In genomic region chr4:98939892-98940298, GRCh38 we compare ENCODE assay signal across 8 cellular contexts. TPM values are rescaled to one million over a fixed set of nuclear protein-coding genes. Genes with fewer than 3 reads are reported as not detected.
DNase-seq lines count a peak whose midpoint lies in the region; ATAC-seq and TF ChIP-seq lines count a peak whose summit lies in the region.

No MANE protein-coding gene starts in this region.

- no peaks in the 10 kb centered on the region for H3K9me3 Mint-ChIP-seq in Calu3 (ENCODE audit: low read depth, unreplicated experiment)
- peaks cover 0 to 3% of the 10 kb centered on the region in 2 donors for H3K9me3 Mint-ChIP-seq in stimulated activated naive B cell treated with anti-CD40 and anti-IgM and Interleukin-4, amounts not matched to agents 10 μg/mL and 1 μg/mL and 100 μg/mL, for 72 hours
- no peaks in the 10 kb centered on the region for H3K9me3 Mint-ChIP-seq in stimulated activated effector memory CD8-positive, alpha-beta T cell treated with anti-CD3 and anti-CD28 coated beads, Interleukin-12 subunit alpha, Interleukin-12 subunit beta, amount 100 ng/mL, for 72 hours

- no peak overlapping the region for H3K4me2 ChIP-seq in hepatocyte

- H3K4me3 Mint-ChIP-seq in Calu3 (ENCODE audit: low read depth, unreplicated experiment): no peak overlapping the region
- no peak overlapping the region for H3K4me3 Mint-ChIP-seq in stimulated activated naive B cell treated with anti-CD40 and anti-IgM and Interleukin-4, amounts not matched to agents 10 μg/mL and 1 μg/mL and 100 μg/mL, for 72 hours
- no peak overlapping the region for H3K4me3 Mint-ChIP-seq in stimulated activated effector memory CD8-positive, alpha-beta T cell treated with anti-CD3 and anti-CD28 coated beads, Interleukin-12 subunit alpha, Interleukin-12 subunit beta, amount 100 ng/mL, for 72 hours

- H3K4me1 ChIP-seq in hepatocyte (ENCODE audit: insufficient read depth): no peaks in the 10 kb centered on the region

- peak; percentile 69 for TF ChIP-seq CTCF in Calu3 (IDR thresholded peaks at IDR 0.05; ENCODE audit: unreplicated experiment)
- peak; percentile 73 for TF ChIP-seq CTCF in LNCAP (IDR thresholded peaks at IDR 0.05)
- peak; percentile 70 for TF ChIP-seq CTCF in hepatocyte (IDR thresholded peaks at IDR 0.05; ENCODE audit: poor library complexity)

- no peak overlapping the region for H3K4me3 ChIP-seq in hepatocyte

- no peak overlapping the region for H3K27ac ChIP-seq in hepatocyte

- no peaks in the 10 kb centered on the region for H3K9me3 ChIP-seq in hepatocyte (ENCODE audit: low read depth)

- peak; percentile 20 for DNase-seq in Calu3
- peak; percentile 69 for DNase-seq in amniotic epithelial cell (ENCODE audit: low read depth)
- peak; percentile 75 for DNase-seq in hepatocyte (ENCODE audit: low spot score)
- no peak for DNase-seq in stimulated activated naive B cell treated with anti-CD40 and anti-IgM and Interleukin-4, amounts not matched to agents 10 μg/mL and 1 μg/mL and 100 μg/mL, for 72 hours
- DNase-seq in NCI-H2081 treated with DMSO at 0.1 percent for 48 hours (lab: John Stamatoyannopoulos, UW): no peak
- no peak for DNase-seq in stimulated activated effector memory CD8-positive, alpha-beta T cell treated with anti-CD3 and anti-CD28 coated beads, Interleukin-12 subunit alpha, Interleukin-12 subunit beta, amount 100 ng/mL, for 72 hours (ENCODE audit: low spot score in 2 of 2)

- H3K27ac Mint-ChIP-seq in Calu3 (ENCODE audit: unreplicated experiment): no peak overlapping the region
- no peak overlapping the region for H3K27ac Mint-ChIP-seq in stimulated activated naive B cell treated with anti-CD40 and anti-IgM and Interleukin-4, amounts not matched to agents 10 μg/mL and 1 μg/mL and 100 μg/mL, for 72 hours
- no peak overlapping the region for H3K27ac Mint-ChIP-seq in stimulated activated effector memory CD8-positive, alpha-beta T cell treated with anti-CD3 and anti-CD28 coated beads, Interleukin-12 subunit alpha, Interleukin-12 subunit beta, amount 100 ng/mL, for 72 hours

- intact Hi-C loops in Calu3 (cut with micrococcal nuclease; ENCODE audit: unreplicated experiment): loop anchor here (5.0 to 10.0 kb wide), 3 partner anchors 55 to 285 kb away; partner anchors contain the start of genes METAP1 and TSPAN5

- WGBS in hepatocyte (ENCODE audit: low lambda C conversion rate, missing lambda C conversion rate): 44% methylated on average over 2 of the region's 2 CpGs

- CTCF ChIA-PET in Calu3 (lab: Charles Lee): no interaction called here

- no peaks in the 10 kb centered on the region for H3K36me3 ChIP-seq in hepatocyte (replicated peaks; ENCODE audit: insufficient read depth, low read depth)

- peaks cover 32% of the 10 kb centered on the region for H3K4me1 Mint-ChIP-seq in Calu3 (ENCODE audit: low read depth, unreplicated experiment)
- peaks cover 10 to 19% of the 10 kb centered on the region in 2 donors for H3K4me1 Mint-ChIP-seq in stimulated activated naive B cell treated with anti-CD40 and anti-IgM and Interleukin-4, amounts not matched to agents 10 μg/mL and 1 μg/mL and 100 μg/mL, for 72 hours
- peaks cover 10% of the 10 kb centered on the region for H3K4me1 Mint-ChIP-seq in stimulated activated effector memory CD8-positive, alpha-beta T cell treated with anti-CD3 and anti-CD28 coated beads, Interleukin-12 subunit alpha, Interleukin-12 subunit beta, amount 100 ng/mL, for 72 hours

- no TSS peak for BruUV-seq in Calu3 (replicated peaks; lab: Mats Ljungman, UMichigan)

- H3K9me2 ChIP-seq in hepatocyte (replicated peaks; ENCODE audit: insufficient read depth): no peaks in the 10 kb centered on the region

- no peaks in the 10 kb centered on the region for H3K27me3 ChIP-seq in hepatocyte

- peaks cover 3% of the 10 kb centered on the region for H3K36me3 Mint-ChIP-seq in Calu3 (ENCODE audit: insufficient read depth, unreplicated experiment)
- peaks cover 0 to 4% of the 10 kb centered on the region in 2 donors for H3K36me3 Mint-ChIP-seq in stimulated activated naive B cell treated with anti-CD40 and anti-IgM and Interleukin-4, amounts not matched to agents 10 μg/mL and 1 μg/mL and 100 μg/mL, for 72 hours
- no peaks in the 10 kb centered on the region for H3K36me3 Mint-ChIP-seq in stimulated activated effector memory CD8-positive, alpha-beta T cell treated with anti-CD3 and anti-CD28 coated beads, Interleukin-12 subunit alpha, Interleukin-12 subunit beta, amount 100 ng/mL, for 72 hours

- no peaks in the 10 kb centered on the region for H4K20me1 ChIP-seq in hepatocyte (ENCODE audit: insufficient read depth, poor library complexity, severe bottlenecking)

- H3K27me3 Mint-ChIP-seq in Calu3 (ENCODE audit: unreplicated experiment): no peaks in the 10 kb centered on the region
- no peaks in the 10 kb centered on the region for H3K27me3 Mint-ChIP-seq in stimulated activated naive B cell treated with anti-CD40 and anti-IgM and Interleukin-4, amounts not matched to agents 10 μg/mL and 1 μg/mL and 100 μg/mL, for 72 hours

- peak; percentile 40 for ATAC-seq in GM18909 (IDR thresholded peaks at IDR 0.05; ENCODE audit: poor library complexity, unreplicated experiment)
- ATAC-seq in stimulated activated naive B cell treated with anti-CD40 and anti-IgM and Interleukin-4, amounts not matched to agents 10 μg/mL and 1 μg/mL and 100 μg/mL, for 72 hours (replicated peaks): peak; percentile 41 to 58
- ATAC-seq in stimulated activated effector memory CD8-positive, alpha-beta T cell treated with anti-CD3 and anti-CD28 coated beads, Interleukin-12 subunit alpha, Interleukin-12 subunit beta, amount 100 ng/mL, for 72 hours: no peak

- H2AFZ ChIP-seq in hepatocyte: no peak overlapping the region

- H3K79me2 ChIP-seq in hepatocyte: no peaks in the 10 kb centered on the region

RNA-seq across cellular contexts. Expression of gene EIF4E, which starts 11.0 kb away (rescaled TPM):
- total RNA-seq in Calu3 (2022): 103 and 105 TPM in 2 replicates
- total RNA-seq in hepatocyte: 95.1 and 124 TPM in 2 replicates
- 109 and 122 TPM in 2 replicates for polyA plus RNA-seq in hepatocyte

RNA-seq across cellular contexts. Expression of gene METAP1, which starts 55.6 kb away (rescaled TPM):
- 59.0 and 60.5 TPM in 2 replicates for total RNA-seq in Calu3 (2022)
- 49.6 and 50.8 TPM in 2 replicates for total RNA-seq in hepatocyte
- polyA plus RNA-seq in hepatocyte: 19.0 and 26.3 TPM in 2 replicates

Comparison
In these comparisons a context has a peak if more than half of its experiments do, and no peak if none do; other contexts are left out.
1. DNase-seq: peak in Calu3 (single experiment), amniotic epithelial cell (single experiment) and hepatocyte (single experiment); none in stimulated activated naive B cell treated with anti-CD40 and anti-IgM and Interleukin-4, amounts not matched to agents 10 μg/mL and 1 μg/mL and 100 μg/mL, for 72 hours (single experiment), NCI-H2081 treated with DMSO at 0.1 percent for 48 hours (single experiment) and stimulated activated effector memory CD8-positive, alpha-beta T cell treated with anti-CD3 and anti-CD28 coated beads, Interleukin-12 subunit alpha, Interleukin-12 subunit beta, amount 100 ng/mL, for 72 hours (0 of 2).
2. Peak in every context shown above with its lines, with median percentiles within 50 percentile points of each other: CTCF ChIP-seq.